12 cellular contexts compared by ENCODE assay signal in the genomic region with DNA sequence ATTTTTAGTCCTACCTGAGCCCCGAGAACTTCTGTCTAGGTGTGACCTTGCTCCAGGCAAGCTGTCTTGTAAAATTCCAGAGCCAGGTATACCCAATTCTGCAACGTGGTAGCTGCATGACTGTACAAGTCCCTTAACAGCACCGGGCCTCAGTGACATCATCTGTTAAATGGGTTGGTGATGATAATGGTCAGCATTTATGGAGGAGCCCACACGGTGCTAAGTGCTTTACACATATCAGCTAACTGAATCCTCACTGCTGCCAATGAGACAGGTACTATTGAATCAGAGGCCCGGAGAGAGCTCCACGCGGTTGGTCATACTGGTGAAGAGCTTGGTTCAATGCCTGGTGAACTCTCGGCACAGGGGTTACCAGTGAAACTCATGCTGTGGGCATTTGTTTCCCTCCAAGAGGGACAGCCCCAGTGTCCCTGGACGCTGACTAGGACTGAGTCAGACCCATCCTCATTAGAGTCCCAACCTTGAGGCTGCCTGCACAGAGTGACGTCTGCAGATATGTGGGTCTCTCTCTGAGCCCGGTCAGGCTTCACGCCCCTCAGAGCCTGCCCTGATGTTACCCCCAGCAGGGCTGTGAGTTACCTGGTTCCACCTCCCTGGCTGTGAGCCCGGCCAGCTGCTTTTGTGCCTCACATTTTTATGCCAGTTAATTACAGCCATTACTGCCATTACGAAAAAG. TPM values are rescaled to one million over a fixed set of nuclear protein-coding genes. Genes with fewer than 3 reads are reported as not detected.
A peak's percentile ranks its signal among the peaks of the same experiment; 100 is the strongest.
DNase-seq lines count a peak whose midpoint lies in the region; ATAC-seq, FAIRE-seq and TF ChIP-seq lines count a peak whose summit lies in the region.
"Had no signal": no experiment of that assay in that cellular context is flagged by ENCODE, and none has a peak within 500 bp of the region (broad histone marks: within the 10 kb centered on the region; RNA-seq: fewer than 3 reads in every experiment).

No MANE protein-coding gene starts in this region.

- no peak for TF ChIP-seq CTCF in HepG2 (CRISPR knock-in tag; IDR thresholded peaks at IDR 0.05)
- no peak for TF ChIP-seq CTCF in right lobe of liver (IDR thresholded peaks at IDR 0.05)
- no peak for TF ChIP-seq CTCF in GM13976 (IDR thresholded peaks at IDR 0.05; ENCODE audit: borderline replicate concordance, control extremely low read depth, extremely low read depth, insufficient read depth, missing control alignments)

- H3K27me3 ChIP-seq in HepG2 (ENCODE audit: control insufficient read depth in 1 of 2, insufficient read depth in 2 of 2, low read length in 2 of 2) (no peaks in the 10 kb centered on the region), right lobe of liver (no peaks in the 10 kb centered on the region)

- no peak overlapping the region for H3K4me3 ChIP-seq in HepG2 (replicated peaks in 1 of 3; ENCODE audit: insufficient read depth in 1 of 3, low read depth in 2 of 3, low read length in 3 of 3)
- H3K4me3 ChIP-seq in right lobe of liver, result no peak overlapping the region
- no peak overlapping the region for H3K4me3 ChIP-seq in SK-N-MC
- H3K4me3 ChIP-seq: lower lobe of right lung had no signal

- ATAC-seq in HepG2, result no peak
- no peak for ATAC-seq in right lobe of liver
- ATAC-seq in HG03432 (IDR thresholded peaks at IDR 0.05; ENCODE audit: unreplicated experiment), result no peak

- H3K36me3 ChIP-seq in HepG2 (replicated peaks in 1 of 2; ENCODE audit: control insufficient read depth in 1 of 2, insufficient read depth in 2 of 2, low read length in 2 of 2), result no peaks in the 10 kb centered on the region
- no peaks in the 10 kb centered on the region for H3K36me3 ChIP-seq in right lobe of liver
- no peaks in the 10 kb centered on the region for H3K36me3 ChIP-seq in SK-N-MC (ENCODE audit: insufficient read depth, low read length)
- H3K36me3 ChIP-seq: lower lobe of right lung had no signal

- H3K4me1 ChIP-seq in HepG2 (ENCODE audit: insufficient read depth, low read length), result no peaks in the 10 kb centered on the region
- H3K4me1 ChIP-seq in right lobe of liver, result no peaks in the 10 kb centered on the region
- H3K4me1 ChIP-seq: lower lobe of right lung had no signal

- DNase-seq in HepG2 (ENCODE audit: low spot score) (no peak), right lobe of liver (no peak), SK-N-MC (ENCODE audit: low read depth, low spot score) (no peak), fibroblast of peridontal ligament (ENCODE audit: extremely low read depth) (peak; percentile 55), D341Med (ENCODE audit: low spot score) (no peak), ureter (ENCODE audit: low spot score) (no peak), GM13976 (ENCODE audit: low spot score) (no peak)
- DNase-seq: 8988T; activated CD4-positive, CD25-positive, alpha-beta regulatory T cell treated with anti-CD3 and anti-CD28 coated beads, Interleukin-2, amount 50 U/mL, for 72 hours; lower lobe of right lung; retina had no signal

- no peak for FAIRE-seq in HepG2 (lab: Jason Lieb, UNC)

- H2AFZ ChIP-seq in HepG2 (ENCODE audit: low read length), result no peak overlapping the region

- H3K4me2 ChIP-seq in HepG2 (ENCODE audit: low read depth, low read length), result no peak overlapping the region

- H3K27ac ChIP-seq in HepG2 (ENCODE audit: extremely low read length, insufficient read depth, low read length), result no peak overlapping the region
- H3K27ac ChIP-seq in right lobe of liver, result no peak overlapping the region
- H3K27ac ChIP-seq in SK-N-MC, result peak overlapping the region; percentile 53; the same call in 1 of the 2 replicates
- H3K27ac ChIP-seq: lower lobe of right lung had no signal

- in situ Hi-C loops in HepG2 (cut with HindIII; ENCODE audit: extremely low pct_ligation_motif_present, low pct_unique_long_range_greater_than_20kb) (no loop called here), GM13976 (cut with MboI; ENCODE audit: low sequenced_read_pairs, unreplicated experiment) (no loop called here)

- H3K9me3 ChIP-seq in HepG2 (ENCODE audit: low read length), result no peaks in the 10 kb centered on the region
- no peaks in the 10 kb centered on the region for H3K9me3 ChIP-seq in right lobe of liver
- H3K9me3 ChIP-seq in SK-N-MC (ENCODE audit: low read depth, low read length), result no peaks in the 10 kb centered on the region
- H3K9me3 ChIP-seq: lower lobe of right lung had no signal

- TF ChIP-seq EP300 in HepG2 (IDR thresholded peaks at IDR 0.05; ENCODE audit: low read depth in 2 of 2, low read length in 2 of 2) (no peak), HepG2 (CRISPR knock-in tag; IDR thresholded peaks at IDR 0.05; ENCODE audit: borderline replicate concordance) (no peak)

- POLR2A ChIA-PET in HepG2 (lab: Yijun Ruan, JAX), result no interaction called here

- no TSS peak for BruUV-seq in HepG2 (replicated peaks; lab: Mats Ljungman, UMichigan)

- intact Hi-C loops in HepG2 (cut with micrococcal nuclease; ENCODE audit: unreplicated experiment) (no loop called here), right lobe of liver (cut with DNase I) (no loop called here)

- H3K9ac ChIP-seq in HepG2 (ENCODE audit: insufficient read depth, low read depth, low read length) (no peak overlapping the region), SK-N-MC (ENCODE audit: insufficient read length) (no peak overlapping the region)

- no peaks in the 10 kb centered on the region for H4K20me1 ChIP-seq in HepG2 (ENCODE audit: insufficient read depth, low read length)

- no peak for TF ChIP-seq RAD21 in HepG2 (CRISPR knock-in tag; IDR thresholded peaks at IDR 0.05)

- WGBS in HepG2 (ENCODE audit: low lambda C conversion rate), result 35% methylated on average over 10 of the region's 14 CpGs
- WGBS in right lobe of liver (ENCODE audit: insufficient coverage, low coverage, low lambda C conversion rate, missing lambda C conversion rate), result 59% methylated on average over 7 of the region's 14 CpGs

- CTCF ChIA-PET in HepG2 (lab: Yijun Ruan, JAX; ENCODE audit: low intra/inter-chr PET ratio, low total read pairs), result no interaction called here

- TF ChIP-seq POLR2A in HepG2 (IDR thresholded peaks at IDR 0.05; ENCODE audit: insufficient read depth in 1 of 2, low read depth in 2 of 2, low read length in 2 of 2) (no peak), right lobe of liver (IDR thresholded peaks at IDR 0.05) (no peak)

- H3K79me2 ChIP-seq in HepG2 (ENCODE audit: insufficient read depth, low read length), result no peaks in the 10 kb centered on the region

TF ChIP-seq in HepG2, 621 proteins besides CTCF, POLR2A, EP300 and RAD21:
- TF ChIP-seq NFKB2 (CRISPR knock-in tag; IDR thresholded peaks at IDR 0.05; ENCODE audit: borderline replicate concordance) (no peak), ZNF629 (CRISPR knock-in tag; conservative IDR thresholded peaks at IDR 0.05) (peak; percentile 66)

RNA-seq across cellular contexts. Expression of gene PADI1, which starts 37.0 kb away (rescaled TPM):
- not detected in 2 replicates for total RNA-seq in HepG2 (2016; rRNA removed; fragmentation: Illumina TruSeq; extraction: Trizol)
- not detected in 2 replicates for total RNA-seq in HepG2 (2016; cell fraction: cytosol; rRNA removed; fragmentation: Illumina TruSeq; extraction: Trizol; ENCODE audit: low read depth)
- total RNA-seq in HepG2 (2016; cell fraction: insoluble cytoplasmic fraction; rRNA removed; fragmentation: Illumina TruSeq; extraction: Trizol), result not detected in 2 replicates
- not detected in 2 replicates for total RNA-seq in HepG2 (2016; cell fraction: membrane; rRNA removed; fragmentation: Illumina TruSeq; extraction: Trizol)
- total RNA-seq in HepG2 (2016; cell fraction: nucleus; rRNA removed; fragmentation: Illumina TruSeq; extraction: Trizol), result not detected in 2 replicates
- not detected in 2 replicates for polyA plus RNA-seq in HepG2 (2011; rRNA removed)
- polyA plus RNA-seq in HepG2 (2011; cell fraction: cytosol; rRNA removed), result not detected in 2 replicates
- 0.05 TPM in 1 of 2 replicates, not detected in the other for polyA plus RNA-seq in HepG2 (2011; cell fraction: nucleus; rRNA removed)
- polyA plus RNA-seq in HepG2 (2012), result not detected in 2 replicates
- not detected in 2 replicates for polyA plus RNA-seq in HepG2 (2016; cell fraction: cytosol; fragmentation: Illumina TruSeq; extraction: Trizol; ENCODE audit: low read depth)
- polyA plus RNA-seq in HepG2 (2016; cell fraction: insoluble cytoplasmic fraction; fragmentation: Illumina TruSeq; extraction: Trizol; ENCODE audit: low read depth), result not detected in 2 replicates
- not detected in 2 replicates for polyA plus RNA-seq in HepG2 (2016; cell fraction: membrane; fragmentation: Illumina TruSeq; extraction: Trizol; ENCODE audit: low read depth)
- not detected in 2 replicates for polyA plus RNA-seq in HepG2 (2016; cell fraction: nucleus; fragmentation: Illumina TruSeq; extraction: Trizol; ENCODE audit: insufficient read depth, low read depth)
- polyA minus RNA-seq in HepG2 (2011; rRNA and poly(A)+ RNA removed; ENCODE audit: low replicate concordance), result 0.44 TPM in 1 of 2 replicates, not detected in the other
- not detected in 2 replicates for polyA minus RNA-seq in HepG2 (2011; cell fraction: cytosol; rRNA and poly(A)+ RNA removed)
- not detected in 2 replicates for polyA minus RNA-seq in HepG2 (2011; cell fraction: nucleus; rRNA and poly(A)+ RNA removed)
- 1 to 10 TPM in 2 of 6 experiments, under 1 TPM in 2, not detected in 2; 0.44 to 1.4 (median 0.92) TPM for total RNA-seq in right lobe of liver
- 0.86 TPM for total RNA-seq in ureter
- total RNA-seq: lower lobe of right lung had no signal

RNA-seq across cellular contexts. Expression of gene PADI2, which starts 48.7 kb away (rescaled TPM):
- total RNA-seq in HepG2 (2016; rRNA removed; fragmentation: Illumina TruSeq; extraction: Trizol) (not detected in 2 replicates), right lobe of liver (1 to 10 TPM in 1 of 6 experiments, under 1 TPM in 5; 0.20 to 1.4 (median 0.78) TPM), ureter (1.8 TPM)
- total RNA-seq in HepG2 (2016; cell fraction: cytosol; rRNA removed; fragmentation: Illumina TruSeq; extraction: Trizol; ENCODE audit: low read depth), result not detected in 2 replicates
- not detected in 2 replicates for total RNA-seq in HepG2 (2016; cell fraction: insoluble cytoplasmic fraction; rRNA removed; fragmentation: Illumina TruSeq; extraction: Trizol)
- total RNA-seq in HepG2 (2016; cell fraction: membrane; rRNA removed; fragmentation: Illumina TruSeq; extraction: Trizol), result not detected in 2 replicates
- not detected in 2 replicates for total RNA-seq in HepG2 (2016; cell fraction: nucleus; rRNA removed; fragmentation: Illumina TruSeq; extraction: Trizol)
- not detected in 2 replicates for polyA plus RNA-seq in HepG2 (2011; rRNA removed)
- not detected in 2 replicates for polyA plus RNA-seq in HepG2 (2011; cell fraction: cytosol; rRNA removed)
- polyA plus RNA-seq in HepG2 (2011; cell fraction: nucleus; rRNA removed), result not detected in 2 replicates
- polyA plus RNA-seq in HepG2 (2012), result not detected in 2 replicates
- polyA plus RNA-seq in HepG2 (2016; cell fraction: cytosol; fragmentation: Illumina TruSeq; extraction: Trizol; ENCODE audit: low read depth), result not detected in 2 replicates
- polyA plus RNA-seq in HepG2 (2016; cell fraction: insoluble cytoplasmic fraction; fragmentation: Illumina TruSeq; extraction: Trizol; ENCODE audit: low read depth), result not detected in 2 replicates
- polyA plus RNA-seq in HepG2 (2016; cell fraction: membrane; fragmentation: Illumina TruSeq; extraction: Trizol; ENCODE audit: low read depth), result not detected in 2 replicates
- polyA plus RNA-seq in HepG2 (2016; cell fraction: nucleus; fragmentation: Illumina TruSeq; extraction: Trizol; ENCODE audit: insufficient read depth, low read depth), result not detected in 2 replicates
- 3.2 TPM in 1 of 2 replicates, not detected in the other for polyA minus RNA-seq in HepG2 (2011; rRNA and poly(A)+ RNA removed; ENCODE audit: low replicate concordance)
- not detected in 2 replicates for polyA minus RNA-seq in HepG2 (2011; cell fraction: cytosol; rRNA and poly(A)+ RNA removed)
- polyA minus RNA-seq in HepG2 (2011; cell fraction: nucleus; rRNA and poly(A)+ RNA removed), result not detected in 2 replicates
